Comparison of ENCODE assay signal across 8 cellular contexts in genomic region chr6:154156135-154156948, GRCh38.
DNase-seq lines count a peak whose midpoint lies in the region; ATAC-seq and TF ChIP-seq lines count a peak whose summit lies in the region.

No MANE protein-coding gene starts in this region.

- DNase-seq in DMS79 (lab: John Stamatoyannopoulos, UW) (peak; percentile 58), HK-2 (ENCODE audit: unreplicated experiment) (peak; percentile 37), OCI-M1 (lab: John Stamatoyannopoulos, UW) (peak; percentile 58), foreskin fibroblast (peak; percentile 24 to 46), sciatic nerve (ENCODE audit: low spot score) (no peak), GOT3 (lab: John Stamatoyannopoulos, UW) (no peak)
- DNase-seq in activated T-cell treated with anti-CD3 and anti-CD28 coated beads, Interleukin-2, amount 50 U/mL, for 48 hours = peak; percentile 76 to 78

- intact Hi-C loops in sciatic nerve (cut with DNase I) = loop anchor here (10.0 kb wide), 1 partner anchor 118 kb away; no protein-coding TSS in a partner anchor

- no peak overlapping the region for H3K4me3 ChIP-seq in foreskin fibroblast (ENCODE audit: low read depth in 1 of 2, low read length in 2 of 2)

- ATAC-seq in GM21360 (IDR thresholded peaks at IDR 0.05; ENCODE audit: unreplicated experiment) = peak; percentile 83
- peak; percentile 74 for ATAC-seq in sciatic nerve

- TF ChIP-seq CTCF in foreskin fibroblast (IDR thresholded peaks at IDR 0.05; ENCODE audit: low read depth, low read length) = peak; percentile 75

Comparison
In these comparisons a context has a peak if more than half of its experiments do, and no peak if none do; other contexts are left out.
1. DNase-seq: peak in DMS79 (single experiment), HK-2 (single experiment), OCI-M1 (single experiment), activated T-cell treated with anti-CD3 and anti-CD28 coated beads, Interleukin-2, amount 50 U/mL, for 48 hours (2 of 2) and foreskin fibroblast (2 of 2); none in sciatic nerve (single experiment) and GOT3 (single experiment).